ENCODE assay signal across 11 cellular contexts in genomic region chr15:63211549-63211948, GRCh38. TPM values are rescaled to one million over a fixed set of nuclear protein-coding genes. Genes with fewer than 3 reads are reported as not detected.
DNase-seq lines count a peak whose midpoint lies in the region; ATAC-seq and TF ChIP-seq lines count a peak whose summit lies in the region.
"Had no signal": no experiment of that assay in that cellular context is flagged by ENCODE, and none has a peak within 500 bp of the region (broad histone marks: within the 10 kb centered on the region; RNA-seq: fewer than 3 reads in every experiment).

No MANE protein-coding gene starts in this region.

- H3K4me1 Mint-ChIP-seq in CD4-positive, alpha-beta T cell (ENCODE audit: low read depth), result peaks cover 80% of the 10 kb centered on the region

- 95 to 97% methylated on average over 2 of the region's 2 CpGs for WGBS in sigmoid colon, 2 donors

- H3K4me3 Mint-ChIP-seq in CD4-positive, alpha-beta T cell, result peak overlapping the region; percentile 65
- H3K4me3 Mint-ChIP-seq: nephron progenitor cell had no signal

- H3K79me2 ChIP-seq in Loucy (ENCODE audit: insufficient read depth, low read length), result peaks cover 98% of the 10 kb centered on the region

- peaks cover 18% of the 10 kb centered on the region for H3K36me3 Mint-ChIP-seq in CD4-positive, alpha-beta T cell (ENCODE audit: low read depth)

- intact Hi-C loops in CD4-positive, alpha-beta T cell (cut with DNase I, micrococcal nuclease), result loop anchor here (2.0 to 5.0 kb wide), 2 partner anchors 17 to 66 kb away; partner anchors contain the start of gene APH1B (in 1 of the 2)
- intact Hi-C loops in sigmoid colon (cut with DNase I), result no loop called here

- H3K9me3 Mint-ChIP-seq in CD4-positive, alpha-beta T cell, result no peaks in the 10 kb centered on the region
- H3K9me3 Mint-ChIP-seq: nephron progenitor cell had no signal

- H3K4me1 ChIP-seq in Loucy (ENCODE audit: insufficient read depth, low read length, poor library complexity, severe bottlenecking), result peaks cover 38% of the 10 kb centered on the region
- peaks cover 0 to 38% (median 28%) of the 10 kb centered on the region in 4 donors for H3K4me1 ChIP-seq in sigmoid colon

- peak overlapping the region; percentile 75 for H3K27ac Mint-ChIP-seq in CD4-positive, alpha-beta T cell
- H3K27ac Mint-ChIP-seq: nephron progenitor cell had no signal

- no peak for TF ChIP-seq POLR2A in sigmoid colon (IDR thresholded peaks at IDR 0.05)

- POLR2A ChIA-PET in CD4-positive, alpha-beta T cell (lab: Charles Lee), result interaction anchor here (0.9 to 7.3 kb wide), 6 partner anchors 9 to 293 kb away, joined by 3 to 98 read pairs (median 4); partner anchors contain the start of gene USP3

- H3F3A ChIP-seq in Loucy (ENCODE audit: low read depth), result peaks cover 12% of the 10 kb centered on the region; the same call in 1 of the 2 replicates

- H3K9me2 ChIP-seq in Loucy (replicated peaks; ENCODE audit: low read depth, low read length), result no peaks in the 10 kb centered on the region

- no peak overlapping the region for H3K9ac ChIP-seq in Loucy (ENCODE audit: low read depth, low read length, poor library complexity, severe bottlenecking)

- ATAC-seq in CD4-positive, alpha-beta T cell (ENCODE audit: poor library complexity), result no peak
- ATAC-seq in GM21529 (IDR thresholded peaks at IDR 0.05; ENCODE audit: unreplicated experiment), result no peak

- H2AFZ ChIP-seq in Loucy (ENCODE audit: low read length), result no peak overlapping the region

- H3K4me2 ChIP-seq in Loucy (ENCODE audit: low read depth, low read length, poor library complexity, severe bottlenecking), result peak overlapping the region; percentile 73

- H3K27me3 Mint-ChIP-seq in CD4-positive, alpha-beta T cell, result no peaks in the 10 kb centered on the region

- CTCF ChIA-PET in CD4-positive, alpha-beta T cell (lab: Charles Lee), result interaction anchor here (1.0 to 3.1 kb wide), 3 partner anchors 10 to 21 kb away, joined by 3 to 11 read pairs (median 3); no protein-coding TSS in a partner anchor

- H4K20me1 ChIP-seq in Loucy (ENCODE audit: insufficient read depth, low read length, poor library complexity, severe bottlenecking), result peaks cover 53% of the 10 kb centered on the region

- H3K4me3 ChIP-seq in Loucy (ENCODE audit: low read length, poor library complexity, severe bottlenecking) (no peak overlapping the region), sigmoid colon (no peak overlapping the region)

- H3K36me3 ChIP-seq in Loucy (ENCODE audit: insufficient read depth, low read length) (no peaks in the 10 kb centered on the region), sigmoid colon (no peaks in the 10 kb centered on the region)

- no peaks in the 10 kb centered on the region for H3K9me3 ChIP-seq in CD4-positive, alpha-beta T cell (ENCODE audit: control insufficient read depth, low read length)
- no peaks in the 10 kb centered on the region for H3K9me3 ChIP-seq in Loucy (ENCODE audit: insufficient read depth, low read depth, low read length)
- H3K9me3 ChIP-seq in sigmoid colon, result no peaks in the 10 kb centered on the region

- no peak for TF ChIP-seq CTCF in CD4-positive, alpha-beta T cell (IDR thresholded peaks at IDR 0.05)
- no peak for TF ChIP-seq CTCF in Loucy (conservative IDR thresholded peaks at IDR 0.05; ENCODE audit: low read length)
- no peak for TF ChIP-seq CTCF in sigmoid colon (IDR thresholded peaks at IDR 0.05)

- H3K27ac ChIP-seq in CD4-positive, alpha-beta T cell (ENCODE audit: low read depth, low read length), result no peak overlapping the region
- H3K27ac ChIP-seq in caudate nucleus (ENCODE audit: low read depth, low read length) (peak overlapping the region; percentile 91), sigmoid colon (peak overlapping the region; percentile 52 to 67 (median 56))

- no peak for TF ChIP-seq EP300 in sigmoid colon (IDR thresholded peaks at IDR 0.05)

- no peak for DNase-seq in CD4-positive, alpha-beta T cell
- no peak for DNase-seq in caudate nucleus (lab: John Stamatoyannopoulos, UW)
- DNase-seq in sigmoid colon, result no peak
- no peak for DNase-seq in NCI-H146 (lab: John Stamatoyannopoulos, UW)
- no peak for DNase-seq in SKM-1 (lab: John Stamatoyannopoulos, UW; ENCODE audit: unreplicated experiment)
- DNase-seq in AML-193 (lab: John Stamatoyannopoulos, UW), result no peak
- DNase-seq: Kasumi-1, NCI-H446 treated with DMSO at 0.1 percent for 48 hours, nephron progenitor cell had no signal

- H3K27me3 ChIP-seq in CD4-positive, alpha-beta T cell (ENCODE audit: control insufficient read depth, insufficient read depth, low read length), result no peaks in the 10 kb centered on the region
- H3K27me3 ChIP-seq in Loucy (ENCODE audit: insufficient read depth, low read length, poor library complexity, severe bottlenecking), result no peaks in the 10 kb centered on the region
- no peaks in the 10 kb centered on the region for H3K27me3 ChIP-seq in sigmoid colon

RNA-seq across cellular contexts. Expression of gene RAB8B, which starts 22.1 kb away (rescaled TPM):
- total RNA-seq in CD4-positive, alpha-beta T cell, result 10 to 100 TPM; 74.5 to 75.2 TPM
- 10 to 100 TPM; 21.7 to 30.4 (median 29.8) TPM for total RNA-seq in sigmoid colon
- polyA plus RNA-seq in sigmoid colon, result 10 to 100 TPM in 2 of 3 donors, 1 to 10 TPM in 1; 6.5 to 13.6 (median 10.8) TPM

RNA-seq across cellular contexts. Expression of gene RPS27L, which starts 54.3 kb away (rescaled TPM):
- 10 to 100 TPM; 40.0 to 43.1 TPM for total RNA-seq in CD4-positive, alpha-beta T cell
- total RNA-seq in sigmoid colon, result 100 to 1,000 TPM in 2 of 4 donors, 10 to 100 TPM in 2; 63.3 to 200 (median 143) TPM
- polyA plus RNA-seq in sigmoid colon, result 100 to 1,000 TPM; 172 to 417 (median 405) TPM
